9 cellular contexts compared by ENCODE assay signal in genomic region chr2:234840336-234840735, GRCh38.
DNase-seq lines count a peak whose midpoint lies in the region; ATAC-seq, FAIRE-seq and TF ChIP-seq lines count a peak whose summit lies in the region.
"Had no signal": no experiment of that assay in that cellular context is flagged by ENCODE, and none has a peak within 500 bp of the region (broad histone marks: within the 10 kb centered on the region; RNA-seq: fewer than 3 reads in every experiment).

No MANE protein-coding gene starts in this region.

- no peak overlapping the region for H4K91ac ChIP-seq in mesenchymal stem cell (ENCODE audit: low read length)

- dilution Hi-C loops in endothelial cell of umbilical vein (cut with MboI; ENCODE audit: extremely low pct_ligation_motif_present, low sequenced_read_pairs): no loop called here

- H3K79me2 ChIP-seq in endothelial cell of umbilical vein (ENCODE audit: control insufficient read depth, insufficient read depth, low read length): no peaks in the 10 kb centered on the region

- H3K4me2 ChIP-seq in endothelial cell of umbilical vein (ENCODE audit: insufficient read depth, low read length) (peak overlapping the region; percentile 63), mesenchymal stem cell (ENCODE audit: low read length, poor library complexity, severe bottlenecking) (no peak overlapping the region)

- no peaks in the 10 kb centered on the region for H3K9me3 ChIP-seq in endothelial cell of umbilical vein (replicated peaks; ENCODE audit: control insufficient read depth, insufficient read depth, low read length)
- H3K9me3 ChIP-seq in mesenchymal stem cell (ENCODE audit: control insufficient read depth, low read length): no peaks in the 10 kb centered on the region

- no peak for ATAC-seq in GM21723 (IDR thresholded peaks at IDR 0.05; ENCODE audit: unreplicated experiment)

- BruUV-seq in endothelial cell of umbilical vein (replicated peaks; lab: Mats Ljungman, UMichigan): no TSS peak

- DNase-seq in AG04449 (ENCODE audit: low read depth, low spot score) (peak; percentile 83), M059J (ENCODE audit: low read depth) (peak; percentile 96), endothelial cell of umbilical vein (ENCODE audit: low read depth, low spot score) (peak; percentile 95), mesenchymal stem cell (peak; percentile 96), NCI-H2107 treated with DMSO at 0.1 percent for 48 hours (lab: John Stamatoyannopoulos, UW; ENCODE audit: unreplicated experiment) (no peak), NOMO-1 treated with DMSO at 0.1 percent for 48 hours (lab: John Stamatoyannopoulos, UW; ENCODE audit: unreplicated experiment) (no peak)
- no peak for DNase-seq in effector CD8-positive, alpha-beta T cell (lab: John Stamatoyannopoulos, UW)
- DNase-seq: activated CD4-positive, alpha-beta T cell treated with anti-CD3 and anti-CD28 coated beads, Interleukin-2, amount 10 ng/mL, durations not matched to agents 24 days and 14 days had no signal

- CTCF ChIA-PET in AG04449 (lab: Yijun Ruan, JAX) (interaction anchor here (0.6 to 1.7 kb wide), 3 partner anchors 11 to 106 kb away, joined by 3 to 5 read pairs (median 4); no protein-coding TSS in a partner anchor), endothelial cell of umbilical vein (lab: Charles Lee) (interaction anchor here (1.8 to 7.5 kb wide), 2 partner anchors 12 to 40 kb away, joined by 7 to 54 read pairs; no protein-coding TSS in a partner anchor)

- H3K27ac ChIP-seq in endothelial cell of umbilical vein (ENCODE audit: insufficient read depth, low read depth, low read length) (peak overlapping the region; percentile 62), mesenchymal stem cell (ENCODE audit: low read length, poor library complexity, severe bottlenecking) (peak overlapping the region; percentile 94)

- H2AK5ac ChIP-seq in mesenchymal stem cell (ENCODE audit: low read length, severe bottlenecking): no peak overlapping the region

- H2BK15ac ChIP-seq in mesenchymal stem cell (ENCODE audit: low read depth, poor library complexity, severe bottlenecking): no peak overlapping the region

- H2AFZ ChIP-seq in endothelial cell of umbilical vein (ENCODE audit: low read depth, low read length): no peak overlapping the region
- no peak overlapping the region for H2AFZ ChIP-seq in mesenchymal stem cell (ENCODE audit: low read depth, low read length)

- no peak overlapping the region for H2BK5ac ChIP-seq in mesenchymal stem cell (ENCODE audit: low read depth, low read length, poor library complexity, severe bottlenecking)

- H4K8ac ChIP-seq in mesenchymal stem cell (ENCODE audit: low read length): no peak overlapping the region

- H2BK12ac ChIP-seq in mesenchymal stem cell (ENCODE audit: low read length in 2 of 2): no peak overlapping the region

- POLR2A ChIA-PET in AG04449 (lab: Yijun Ruan, JAX): no interaction called here
- POLR2A ChIA-PET in endothelial cell of umbilical vein (lab: Charles Lee): no interaction called here

- H3K27me3 ChIP-seq in endothelial cell of umbilical vein (ENCODE audit: control insufficient read depth in 2 of 2, insufficient read depth in 2 of 2, low read length in 2 of 2): no peaks in the 10 kb centered on the region
- H3K27me3 ChIP-seq in mesenchymal stem cell (ENCODE audit: control insufficient read depth in 1 of 2, insufficient read depth in 1 of 2, low read length in 2 of 2): no peaks in the 10 kb centered on the region

- no peak overlapping the region for H3K18ac ChIP-seq in mesenchymal stem cell (ENCODE audit: low read depth in 1 of 2, low read length in 2 of 2)

- WGBS in mesenchymal stem cell: 0% methylated on average over 4 of the region's 5 CpGs

- no peaks in the 10 kb centered on the region for H3K9me1 ChIP-seq in endothelial cell of umbilical vein (replicated peaks; ENCODE audit: control insufficient read depth, extremely low read depth, insufficient read depth, low read length)

- H2BK120ac ChIP-seq in mesenchymal stem cell (ENCODE audit: low read depth, low read length): no peak overlapping the region

- no peak overlapping the region for H3K23ac ChIP-seq in mesenchymal stem cell (ENCODE audit: low read length in 2 of 2)

- no peak for TF ChIP-seq POLR2A in endothelial cell of umbilical vein (IDR thresholded peaks at IDR 0.05; ENCODE audit: low read depth, low read length)

- no peaks in the 10 kb centered on the region for H4K20me1 ChIP-seq in endothelial cell of umbilical vein (replicated peaks; ENCODE audit: control insufficient read depth, extremely low read depth, insufficient read depth, low read length)

- H3K4ac ChIP-seq in mesenchymal stem cell (ENCODE audit: low read depth in 1 of 2, low read length in 2 of 2): no peak overlapping the region

- H3K14ac ChIP-seq in mesenchymal stem cell (ENCODE audit: low read length in 2 of 2): no peak overlapping the region

- TF ChIP-seq CTCF in AG04449 (IDR thresholded peaks at IDR 0.05; ENCODE audit: insufficient read depth, low read length, missing control alignments) (no peak), endothelial cell of umbilical vein (IDR thresholded peaks at IDR 0.05; ENCODE audit: extremely low read depth in 1 of 2, insufficient read depth in 1 of 2, low read depth in 1 of 2, low read length in 2 of 2) (no peak)

- FAIRE-seq in endothelial cell of umbilical vein (lab: Jason Lieb, UNC): peak; percentile 99

- H3K9ac ChIP-seq in endothelial cell of umbilical vein (replicated peaks; ENCODE audit: extremely low read depth, insufficient read depth, low read length) (no peak overlapping the region), mesenchymal stem cell (ENCODE audit: low read length) (no peak overlapping the region)

- H3K4me1 ChIP-seq in endothelial cell of umbilical vein (ENCODE audit: control insufficient read depth, extremely low read depth, insufficient read depth, low read length) (peaks cover 19% of the 10 kb centered on the region), mesenchymal stem cell (ENCODE audit: control insufficient read depth, insufficient read depth, low read depth, low read length) (peaks cover 26% of the 10 kb centered on the region)

- intact Hi-C loops in endothelial cell of umbilical vein (cut with micrococcal nuclease): loop anchor here (1.0 to 5.0 kb wide), 7 partner anchors 16 to 219 kb away; partner anchors contain the start of gene SH3BP4

- H3K36me3 ChIP-seq in endothelial cell of umbilical vein (ENCODE audit: control insufficient read depth in 2 of 2, extremely low read depth in 1 of 2, insufficient read depth in 2 of 2, low read length in 2 of 2): no peaks in the 10 kb centered on the region
- no peaks in the 10 kb centered on the region for H3K36me3 ChIP-seq in mesenchymal stem cell (ENCODE audit: control insufficient read depth in 1 of 2, insufficient read depth in 2 of 2, low read depth in 1 of 2, low read length in 2 of 2)

- peaks cover 1% of the 10 kb centered on the region for H3K79me1 ChIP-seq in mesenchymal stem cell (replicated peaks; ENCODE audit: low read length, poor library complexity, severe bottlenecking)

- H3K4me3 ChIP-seq in AG04449 (ENCODE audit: low read depth, low read length): no peak overlapping the region
- no peak overlapping the region for H3K4me3 ChIP-seq in endothelial cell of umbilical vein (replicated peaks in 1 of 3; ENCODE audit: insufficient read depth in 1 of 3, low read depth in 1 of 3, low read length in 3 of 3)
- H3K4me3 ChIP-seq in mesenchymal stem cell (ENCODE audit: insufficient read depth in 1 of 2, low read depth in 1 of 2, low read length in 2 of 2): no peak overlapping the region

TF ChIP-seq in endothelial cell of umbilical vein, 7 proteins besides CTCF, POLR2A, EP300 and RAD21:
- peak; percentile 96 for TF ChIP-seq FOS (IDR thresholded peaks at IDR 0.05; ENCODE audit: borderline replicate concordance, insufficient read depth, low read length)
- TF ChIP-seq POLR2AphosphoS5 (IDR thresholded peaks at IDR 0.05; ENCODE audit: insufficient read depth, low read depth, low read length): peak; percentile 86
- TF ChIP-seq EZH2 (IDR thresholded peaks at IDR 0.05; ENCODE audit: borderline replicate concordance, low read depth, low read length, severe bottlenecking): no peak
- peak; percentile 63 for TF ChIP-seq MYC (IDR thresholded peaks at IDR 0.05; ENCODE audit: low read depth, low read length)
- TF ChIP-seq JUN (IDR thresholded peaks at IDR 0.05; ENCODE audit: borderline replicate concordance, insufficient read depth, insufficient read length, low read depth): peak; percentile 95
- TF ChIP-seq MAX (IDR thresholded peaks at IDR 0.05; ENCODE audit: insufficient read depth, insufficient read length): no peak
- TF ChIP-seq GATA2 (IDR thresholded peaks at IDR 0.05; ENCODE audit: insufficient read depth, insufficient read length, low read depth, low read length): peak; percentile 75

Comparison
In these comparisons a context has a peak if more than half of its experiments do, and no peak if none do; other contexts are left out.
1. DNase-seq: peak in AG04449 (single experiment), M059J (single experiment), endothelial cell of umbilical vein (single experiment) and mesenchymal stem cell (single experiment); none in effector CD8-positive, alpha-beta T cell (single experiment), NCI-H2107 treated with DMSO at 0.1 percent for 48 hours (single experiment) and NOMO-1 treated with DMSO at 0.1 percent for 48 hours (single experiment).